Comparison of ENCODE assay signal across 8 cellular contexts in genomic region chr2:46697830-46698323, GRCh38. TPM values are rescaled to one million over a fixed set of nuclear protein-coding genes. Genes with fewer than 3 reads are reported as not detected.
DNase-seq lines count a peak whose midpoint lies in the region; ATAC-seq, FAIRE-seq and TF ChIP-seq lines count a peak whose summit lies in the region.

No MANE protein-coding gene starts in this region.

- no peak for DNase-seq in GM19239 (ENCODE audit: insufficient read length, low spot score)
- DNase-seq in SW480 (ENCODE audit: low spot score): peak; percentile 51
- DNase-seq in foreskin fibroblast: no peak
- no peak for DNase-seq in gastrocnemius medialis
- DNase-seq in lower leg skin (ENCODE audit: low spot score in 2 of 2): no peak
- no peak for DNase-seq in GM13976 (ENCODE audit: low spot score)
- no peak for DNase-seq in NOMO-1 treated with DMSO at 0.1 percent for 48 hours (lab: John Stamatoyannopoulos, UW; ENCODE audit: unreplicated experiment)

- H3K4me1 ChIP-seq in gastrocnemius medialis: peaks cover 23 to 28% of the 10 kb centered on the region in 2 donors

- peak overlapping the region; percentile 90 to 95 (median 94) for H3K27ac ChIP-seq in gastrocnemius medialis

- peak; percentile 49 for FAIRE-seq in GM19239 (lab: Jason Lieb, UNC)

- TF ChIP-seq CTCF in foreskin fibroblast (IDR thresholded peaks at IDR 0.05; ENCODE audit: low read depth, low read length): no peak
- TF ChIP-seq CTCF in gastrocnemius medialis (IDR thresholded peaks at IDR 0.05 in 4 of 5, conservative IDR thresholded peaks at IDR 0.05 in 1 of 5): no peak
- no peak for TF ChIP-seq CTCF in lower leg skin (IDR thresholded peaks at IDR 0.05)
- TF ChIP-seq CTCF in GM13976 (IDR thresholded peaks at IDR 0.05; ENCODE audit: borderline replicate concordance, control extremely low read depth, extremely low read depth, insufficient read depth, missing control alignments): no peak

- in situ Hi-C loops in gastrocnemius medialis (cut with MboI; ENCODE audit: low sequenced_read_pairs in 4 of 4): no loop called here
- in situ Hi-C loops in GM13976 (cut with MboI; ENCODE audit: low sequenced_read_pairs, unreplicated experiment): no loop called here

- H3K36me3 ChIP-seq in gastrocnemius medialis: no peaks in the 10 kb centered on the region

- no peak for ATAC-seq in gastrocnemius medialis
- no peak for ATAC-seq in HG02798 (IDR thresholded peaks at IDR 0.05; ENCODE audit: poor library complexity, unreplicated experiment)

- H3K9me3 ChIP-seq in gastrocnemius medialis: no peaks in the 10 kb centered on the region

- intact Hi-C loops in gastrocnemius medialis (cut with DNase I; ENCODE audit: low total_unique reads): no loop called here
- intact Hi-C loops in lower leg skin (cut with DNase I; ENCODE audit: low total_unique reads): no loop called here

- H3K27me3 ChIP-seq in gastrocnemius medialis: no peaks in the 10 kb centered on the region

- peak overlapping the region; percentile 54 to 60 for H3K4me3 ChIP-seq in foreskin fibroblast (ENCODE audit: low read depth in 1 of 2, low read length in 2 of 2)
- peak overlapping the region; percentile 62 to 86 (median 80) for H3K4me3 ChIP-seq in gastrocnemius medialis
- no peak overlapping the region for H3K4me3 ChIP-seq in lower leg skin (ENCODE audit: low read depth, poor library complexity, severe bottlenecking)

- TF ChIP-seq POLR2A in gastrocnemius medialis (IDR thresholded peaks at IDR 0.05) (no peak), lower leg skin (IDR thresholded peaks at IDR 0.05) (no peak)

- WGBS in lower leg skin, 2 donors: 66 to 74% methylated on average over 14 of the region's 14 CpGs

RNA-seq across cellular contexts. Expression of gene SOCS5, which starts 1.2 kb away (rescaled TPM):
- total RNA-seq in gastrocnemius medialis (10 to 100 TPM; 10.9 to 27.6 (median 14.5) TPM), lower leg skin (10 to 100 TPM; 12.9 to 22.6 (median 15.2) TPM)
